Comparison of ENCODE assay signal across 8 cellular contexts in genomic region chr12:79688376-79689040, GRCh38. TPM values are rescaled to one million over a fixed set of nuclear protein-coding genes. Genes with fewer than 3 reads are reported as not detected.
DNase-seq lines count a peak whose midpoint lies in the region; ATAC-seq and TF ChIP-seq lines count a peak whose summit lies in the region.

No MANE protein-coding gene starts in this region.

- H3K9me3 Mint-ChIP-seq in naive thymus-derived CD8-positive, alpha-beta T cell = peaks cover 0 to 1% (median 0%) of the 10 kb centered on the region in 9 donors

- H3K27me3 Mint-ChIP-seq in naive thymus-derived CD8-positive, alpha-beta T cell = peaks cover 28 to 48% (median 37%) of the 10 kb centered on the region in 5 donors

- H3K4me3 Mint-ChIP-seq in naive thymus-derived CD8-positive, alpha-beta T cell = peak overlapping the region; percentile 61 to 90 (median 80)

- H3K4me3 ChIP-seq in GM12864 (ENCODE audit: low read depth, low read length) (peak overlapping the region; percentile 96), cardiac fibroblast (replicated peaks in 1 of 2; ENCODE audit: low read depth in 2 of 2, low read length in 2 of 2) (peak overlapping the region; percentile 75 to 97)

- peak overlapping the region in 3 of 10 donors; percentile 9 to 51 (median 17) for H3K27ac Mint-ChIP-seq in naive thymus-derived CD8-positive, alpha-beta T cell

- TF ChIP-seq CTCF in GM12864 (IDR thresholded peaks at IDR 0.05; ENCODE audit: low read depth, low read length, missing control alignments) (no peak), cardiac fibroblast (IDR thresholded peaks at IDR 0.05; ENCODE audit: low read depth, low read length) (no peak)

- DNase-seq in GM12864 (ENCODE audit: low read depth) (no peak), cardiac fibroblast (ENCODE audit: low read depth in 2 of 2) (peak in 1 of 2 donors; percentile 14), medulla oblongata (ENCODE audit: extremely low spot score) (no peak)
- DNase-seq in naive thymus-derived CD8-positive, alpha-beta T cell = peak in 2 of 10 donors; percentile 4 to 10
- DNase-seq in stimulated activated CD4-positive, alpha-beta T cell treated with anti-CD3 and anti-CD28 coated beads, Interleukin-2, amount 100 ng/mL, for 24 hours = no peak

- peak; percentile 26 for ATAC-seq in HG03354 (IDR thresholded peaks at IDR 0.05; ENCODE audit: poor library complexity, severe bottlenecking, unreplicated experiment)
- no peak for ATAC-seq in naive thymus-derived CD8-positive, alpha-beta T cell
- no peak for ATAC-seq in activated CD4-positive, CD25-positive, alpha-beta regulatory T cell treated with anti-CD3 and anti-CD28 coated beads, Interleukin-2, amount 50 U/mL, for 24 hours
- ATAC-seq in HG02571 (IDR thresholded peaks at IDR 0.05; ENCODE audit: unreplicated experiment) = no peak

- peaks cover 0 to 5% (median 0%) of the 10 kb centered on the region in 3 donors for H3K36me3 Mint-ChIP-seq in naive thymus-derived CD8-positive, alpha-beta T cell

- H3K4me1 Mint-ChIP-seq in naive thymus-derived CD8-positive, alpha-beta T cell = peaks cover 5 to 27% (median 17%) of the 10 kb centered on the region in 4 donors

- POLR2A ChIA-PET in naive thymus-derived CD8-positive, alpha-beta T cell (lab: Charles Lee) = no interaction called here

RNA-seq across cellular contexts. Expression of gene PAWR, which starts 2.3 kb away (rescaled TPM):
- 1 to 10 TPM; 5.8 to 8.1 TPM for total RNA-seq in naive thymus-derived CD8-positive, alpha-beta T cell
- 1 to 10 TPM in 2 of 3 donors, under 1 TPM in 1; 0.38 to 2.2 (median 1.4) TPM for polyA plus RNA-seq in naive thymus-derived CD8-positive, alpha-beta T cell
